ENCODE assay signal across 16 cellular contexts in the genomic region with DNA sequence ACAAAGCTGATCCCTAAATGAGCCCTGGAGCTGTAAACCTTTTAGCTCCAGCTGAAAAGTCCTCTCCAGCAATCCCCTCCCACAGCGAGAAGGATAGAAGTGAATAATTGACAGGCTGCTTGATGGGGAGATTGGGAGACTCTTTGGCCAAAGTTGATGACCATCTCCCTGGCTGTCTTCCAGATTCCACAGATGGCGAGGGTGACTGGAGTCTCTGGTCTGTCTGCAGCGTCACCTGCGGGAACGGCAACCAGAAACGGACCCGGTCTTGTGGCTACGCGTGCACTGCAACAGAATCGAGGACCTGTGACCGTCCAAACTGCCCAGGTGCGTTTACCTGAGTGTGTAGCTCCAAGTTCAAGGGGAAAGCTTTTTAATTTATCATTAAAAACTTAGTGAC.
"Had no signal": no experiment of that assay in that cellular context is flagged by ENCODE, and none has a peak within 500 bp of the region (broad histone marks: within the 10 kb centered on the region; RNA-seq: fewer than 3 reads in every experiment).

No MANE protein-coding gene starts in this region.

- H3K4me1 Mint-ChIP-seq: naive thymus-derived CD8-positive, alpha-beta T cell had no signal

- H3K9me3 ChIP-seq: heart right ventricle, neutrophil, right atrium auricular region had no signal

- H3K27ac Mint-ChIP-seq: naive thymus-derived CD8-positive, alpha-beta T cell had no signal

- H3K27me3 ChIP-seq: heart right ventricle, neutrophil, right atrium auricular region had no signal

- H3K27ac ChIP-seq: dorsolateral prefrontal cortex, heart right ventricle, neutrophil, right atrium auricular region had no signal

- H3K4me3 ChIP-seq: dorsolateral prefrontal cortex, heart right ventricle, right atrium auricular region, smooth muscle cell had no signal

- H3K36me3 ChIP-seq: neutrophil, right atrium auricular region had no signal

- ATAC-seq: esophagus mucosa; heart right ventricle; left colon; naive thymus-derived CD8-positive, alpha-beta T cell had no signal

- FAIRE-seq: endometrium, frontal cortex had no signal

- DNase-seq: cortex of kidney; dorsolateral prefrontal cortex; effector memory CD4-positive, alpha-beta T cell; heart right ventricle; left colon; mammary epithelial cell; naive thymus-derived CD8-positive, alpha-beta T cell; stimulated activated CD4-positive, alpha-beta T cell treated with anti-CD3 and anti-CD28 coated beads, Interleukin-2, amount 100 ng/mL, for 48 hours; stimulated activated naive CD4-positive, alpha-beta T cell treated with Interleukin-2 at 50 U/mL for 16 hours; trophoblast cell had no signal

- H3K4me1 ChIP-seq: heart right ventricle, right atrium auricular region had no signal

- H3K4me3 Mint-ChIP-seq: naive thymus-derived CD8-positive, alpha-beta T cell had no signal
